ENCODE assay signal across 25 cellular contexts in the genomic region with DNA sequence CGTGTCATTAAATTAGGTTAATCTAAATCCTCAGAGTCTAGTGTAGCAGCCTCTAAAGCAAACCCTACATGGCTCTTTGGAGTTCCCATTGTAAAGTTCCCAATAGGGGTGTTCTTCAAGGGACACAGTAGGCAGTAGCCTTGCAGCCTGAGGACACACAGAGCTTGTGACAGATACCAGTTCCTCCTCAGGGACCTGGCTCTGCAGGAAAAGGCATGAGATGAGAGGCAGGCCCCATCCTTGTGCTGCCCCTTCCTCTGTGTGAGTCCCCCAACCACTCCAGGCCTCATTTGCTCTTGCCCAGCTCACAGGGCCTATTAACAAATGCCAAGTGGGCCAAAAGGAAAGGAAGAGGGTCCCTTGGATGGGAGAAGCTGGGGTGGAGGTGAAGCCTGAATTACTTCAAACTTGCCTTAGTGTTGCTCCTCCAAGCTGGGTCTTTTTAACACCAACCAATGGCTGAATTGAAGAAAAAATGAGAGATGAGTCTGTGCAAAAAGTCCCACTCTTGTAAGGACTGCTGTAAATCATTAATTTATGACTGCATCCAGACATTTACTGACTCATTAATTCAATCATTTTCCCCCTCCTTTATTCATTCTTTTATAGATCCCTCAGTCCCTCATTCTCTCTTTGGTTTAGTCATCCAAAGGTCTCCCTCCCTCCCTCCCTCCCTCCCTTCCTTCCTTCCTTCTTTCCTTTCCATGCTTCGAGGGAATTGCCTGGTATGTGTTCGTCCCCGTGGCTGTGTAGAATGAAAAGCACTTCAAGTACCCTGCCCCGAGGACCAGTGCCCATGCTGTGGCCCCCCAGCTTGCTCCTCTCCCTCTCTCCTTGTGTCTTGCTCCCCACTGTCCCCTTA. TPM values are rescaled to one million over a fixed set of nuclear protein-coding genes. Genes with fewer than 3 reads are reported as not detected.
A peak's percentile ranks its signal among the peaks of the same experiment; 100 is the strongest.
DNase-seq lines count a peak whose midpoint lies in the region; ATAC-seq, FAIRE-seq and TF ChIP-seq lines count a peak whose summit lies in the region.
"Had no signal": no experiment of that assay in that cellular context is flagged by ENCODE, and none has a peak within 500 bp of the region (broad histone marks: within the 10 kb centered on the region; RNA-seq: fewer than 3 reads in every experiment).

No MANE protein-coding gene starts in this region.

- H3K27me3 ChIP-seq in IMR-90 (ENCODE audit: control insufficient read depth, insufficient read depth, low read length) (no peaks in the 10 kb centered on the region), K562 (ENCODE audit: control insufficient read depth in 2 of 2, insufficient read depth in 2 of 2, low read length in 2 of 2) (no peaks in the 10 kb centered on the region), osteoblast (ENCODE audit: insufficient read depth, low read length) (no peaks in the 10 kb centered on the region)
- H3K27me3 ChIP-seq: uterus had no signal

- H3K36me3 ChIP-seq in IMR-90 (ENCODE audit: control insufficient read depth, insufficient read depth, low read length) (no peaks in the 10 kb centered on the region), K562 (ENCODE audit: control insufficient read depth, insufficient read depth, low read length) (no peaks in the 10 kb centered on the region), osteoblast (ENCODE audit: insufficient read depth, low read length) (no peaks in the 10 kb centered on the region)
- H3K36me3 ChIP-seq: uterus had no signal

- in situ Hi-C loops in Caki2 (cut with HindIII; ENCODE audit: low pct_unique_long_range_greater_than_20kb, low sequenced_read_pairs): loop anchor here (25.0 kb wide), 1 partner anchor 396 kb away; no protein-coding TSS in a partner anchor
- in situ Hi-C loops in IMR-90 (cut with MboI; ENCODE audit: low sequenced_read_pairs): no loop called here
- in situ Hi-C loops in K562 (cut with MboI): no loop called here

- H2BK120ac ChIP-seq in IMR-90 (ENCODE audit: low read depth, low read length): peak overlapping the region; percentile 92

- FAIRE-seq in K562 (lab: Jason Lieb, UNC): no peak
- FAIRE-seq: frontal cortex, G401.6, GM18507, TTC549 had no signal

- H2BK15ac ChIP-seq in IMR-90 (ENCODE audit: low read depth, low read length): peak overlapping the region; percentile 87; the same call in 2 of the 3 replicates

- H3K4me2 ChIP-seq in IMR-90 (ENCODE audit: low read depth, low read length) (no peak overlapping the region), K562 (ENCODE audit: insufficient read depth, low read length) (0 out of 2 replicates have a peak overlapping the region, but pooled peaks have one; percentile 10), osteoblast (ENCODE audit: insufficient read depth, low read length) (no peak overlapping the region)

- H3K9me3 ChIP-seq in IMR-90 (ENCODE audit: control insufficient read depth, insufficient read depth, low read length): no peaks in the 10 kb centered on the region
- H3K9me3 ChIP-seq in K562 (replicated peaks; ENCODE audit: control insufficient read depth, insufficient read depth, low read depth, low read length): peaks cover 3% of the 10 kb centered on the region; the same call in 1 of the 2 replicates
- no peaks in the 10 kb centered on the region for H3K9me3 ChIP-seq in osteoblast (ENCODE audit: low read depth, low read length)
- H3K9me3 ChIP-seq: uterus had no signal

- CTCF ChIA-PET in IMR-90 (lab: Yijun Ruan, JAX) (interaction anchor here (1.3 kb wide), 1 partner anchor 21 kb away, joined by 3 read pairs; no protein-coding TSS in a partner anchor), K562 (lab: Yijun Ruan, JAX; ENCODE audit: low intra/inter-chr PET ratio) (interaction anchor here (0.6 kb wide), 1 partner anchor 13 kb away, joined by 3 read pairs; no protein-coding TSS in a partner anchor)

- H3K79me1 ChIP-seq in IMR-90 (ENCODE audit: low read depth in 1 of 2, low read length in 2 of 2): no peaks in the 10 kb centered on the region; a peak in 1 of 4 replicates

- H3K4me3 ChIP-seq in IMR-90 (ENCODE audit: insufficient read depth, low read depth, low read length) (no peak overlapping the region), K562 (no peak overlapping the region), osteoblast (ENCODE audit: insufficient read depth, low read length) (no peak overlapping the region)
- H3K4me3 ChIP-seq: uterus had no signal

- H2AK9ac ChIP-seq in IMR-90 (replicated peaks; ENCODE audit: low read depth, low read length, poor library complexity): peak overlapping the region; percentile 76

- H3K9me1 ChIP-seq in IMR-90 (ENCODE audit: insufficient read depth, low read length) (peaks cover 44% of the 10 kb centered on the region), K562 (ENCODE audit: control insufficient read depth, insufficient read depth, low read length) (peaks cover 3% of the 10 kb centered on the region)

- WGBS in IMR-90 (ENCODE audit: extremely low coverage in 2 of 2, insufficient read length in 1 of 2), 2 experiments: no CpG with 5 or more reads among the region's 5 CpGs
- WGBS in K562 (ENCODE audit: insufficient coverage, low coverage, missing lambda C conversion rate): 45% methylated on average over 5 of the region's 5 CpGs

- H3K4me1 ChIP-seq in IMR-90 (ENCODE audit: control insufficient read depth, insufficient read depth, low read length) (peaks cover 31% of the 10 kb centered on the region), K562 (replicated peaks in 1 of 2; ENCODE audit: control insufficient read depth in 2 of 2, insufficient read depth in 2 of 2, low read length in 2 of 2) (peaks cover 38 to 68% of the 10 kb centered on the region in 2 experiments), osteoblast (ENCODE audit: insufficient read depth, low read length) (peaks cover 57% of the 10 kb centered on the region)

- H3K9ac ChIP-seq in IMR-90 (ENCODE audit: low read depth, low read length) (no peak overlapping the region), K562 (ENCODE audit: insufficient read depth in 1 of 2, low read depth in 2 of 2, low read length in 2 of 2) (peak overlapping the region in 1 of 2 experiments; percentile 18; a peak in 1 of 4 replicates)

- POLR2A ChIA-PET in IMR-90 (lab: Charles Lee; ENCODE audit: unreplicated experiment): no interaction called here
- POLR2A ChIA-PET in K562 (lab: Yijun Ruan, JAX): interaction anchor here (0.7 to 1.0 kb wide), 2 partner anchors 11 to 176 kb away, joined by 3 to 5 read pairs; no protein-coding TSS in a partner anchor

- H4K5ac ChIP-seq in IMR-90 (ENCODE audit: low read depth, low read length): peak overlapping the region; percentile 47

- H4K8ac ChIP-seq in IMR-90 (ENCODE audit: low read depth in 2 of 2, low read length in 2 of 2): peak overlapping the region; percentile 22 to 68; a peak in 3 of 4 replicates

- dilution Hi-C loops in IMR-90 (cut with HindIII; ENCODE audit: low sequenced_read_pairs, unreplicated experiment): no loop called here

- H2BK20ac ChIP-seq in IMR-90 (ENCODE audit: low read depth, low read length): peak overlapping the region; percentile 94

- H3K27ac ChIP-seq in IMR-90 (ENCODE audit: insufficient read depth, low read length) (peak overlapping the region; percentile 57), K562 (ENCODE audit: extremely low read depth, low read depth, low read length) (peak overlapping the region; percentile 11; the same call in 1 of the 3 replicates), osteoblast (ENCODE audit: low read depth, low read length) (peak overlapping the region; percentile 75)

- peak overlapping the region; percentile 90 for H3K4ac ChIP-seq in IMR-90 (ENCODE audit: low read depth, low read length)

- peak; percentile 77 for DNase-seq in Caki2 (ENCODE audit: low read depth)
- DNase-seq in IMR-90: no peak
- DNase-seq in K562 (ENCODE audit: extremely low read depth in 1 of 4, low spot score in 3 of 4): no peak
- no peak for DNase-seq in osteoblast (ENCODE audit: insufficient read length, low spot score, missing footprints)
- DNase-seq in activated CD4-positive, CD25-positive, alpha-beta regulatory T cell (lab: John Stamatoyannopoulos, UW): no peak
- DNase-seq in T-helper 2 cell: no peak
- DNase-seq: activated CD4-positive, alpha-beta T cell treated with anti-CD3 and anti-CD28 coated beads for 48 hours; activated naive CD4-positive, alpha-beta T cell treated with anti-CD3 and anti-CD28 coated beads, Interleukin-2, amount 50 U/mL, for 16 hours; activated T-cell treated with anti-CD3 and anti-CD28 coated beads, Interleukin-2, amount 50 U/mL, for 72 hours; aorta; hippocampal formation; NCI-H1436 treated with DMSO at 0.1 percent for 48 hours; NCI-H2171; NCI-H526; nephron progenitor cell; stimulated activated CD4-positive, alpha-beta T cell treated with anti-CD3 and anti-CD28 coated beads, Interleukin-2, amount 100 ng/mL, for 24 hours; uterus had no signal

- H2AK5ac ChIP-seq in IMR-90 (ENCODE audit: low read depth, low read length): peak overlapping the region; percentile 84; the same call in 1 of the 2 replicates

- TF ChIP-seq POLR2A in IMR-90 (IDR thresholded peaks at IDR 0.05; ENCODE audit: low read depth, low read length) (no peak), K562 (conservative IDR thresholded peaks at IDR 0.05) (no peak)

- peak overlapping the region; percentile 48 for H2BK5ac ChIP-seq in IMR-90 (ENCODE audit: low read depth, low read length, poor library complexity, severe bottlenecking)

- H3K14ac ChIP-seq in IMR-90 (replicated peaks; ENCODE audit: low read depth, low read length): peak overlapping the region; percentile 75

- H4K20me1 ChIP-seq in IMR-90 (ENCODE audit: insufficient read depth, low read length) (no peaks in the 10 kb centered on the region), K562 (replicated peaks; ENCODE audit: control insufficient read depth, insufficient read depth, low read length) (no peaks in the 10 kb centered on the region), osteoblast (ENCODE audit: insufficient read depth, low read length) (no peaks in the 10 kb centered on the region)

- peak overlapping the region; percentile 77 for H2AFZ ChIP-seq in IMR-90 (replicated peaks; ENCODE audit: low read length, poor library complexity)
- H2AFZ ChIP-seq in K562 (ENCODE audit: low read depth, low read length): peak overlapping the region; percentile 70
- no peak overlapping the region for H2AFZ ChIP-seq in osteoblast (ENCODE audit: low read length)

- no peak overlapping the region for H3K56ac ChIP-seq in IMR-90 (ENCODE audit: extremely low read depth, insufficient read depth, low read length)

- H3K79me2 ChIP-seq in K562 (ENCODE audit: control insufficient read depth, insufficient read depth, low read length) (no peaks in the 10 kb centered on the region), osteoblast (ENCODE audit: insufficient read depth, low read length) (no peaks in the 10 kb centered on the region)

- TF ChIP-seq EP300 in K562 (IDR thresholded peaks at IDR 0.05; ENCODE audit: low read length): no peak

- intact Hi-C loops in IMR-90 (cut with micrococcal nuclease) (no loop called here), K562 (cut with micrococcal nuclease) (no loop called here)

- no peak for TF ChIP-seq RAD21 in IMR-90 (IDR thresholded peaks at IDR 0.05; ENCODE audit: low read length)
- no peak for TF ChIP-seq RAD21 in K562 (CRISPR knock-in tag; conservative IDR thresholded peaks at IDR 0.05 in 1 of 2, IDR thresholded peaks at IDR 0.05 in 1 of 2)

- peak overlapping the region; percentile 47 for H3K18ac ChIP-seq in IMR-90 (ENCODE audit: low read depth, low read length)

- ATAC-seq in IMR-90 (ENCODE audit: low read depth): no peak
- no peak for ATAC-seq in K562
- ATAC-seq in HG03196 (IDR thresholded peaks at IDR 0.05; ENCODE audit: unreplicated experiment): no peak
- no peak for ATAC-seq in HG02852 (IDR thresholded peaks at IDR 0.05; ENCODE audit: unreplicated experiment)
- ATAC-seq: activated T-cell treated with anti-CD3 and anti-CD28 coated beads, Interleukin-2, amount 50 U/mL, for 72 hours; Right ventricle myocardium inferior; stimulated activated effector memory CD8-positive, alpha-beta T cell treated with anti-CD3 and anti-CD28 coated beads, Interleukin-12 subunit alpha, Interleukin-12 subunit beta, amount 100 ng/mL, for 72 hours had no signal

- TF ChIP-seq CTCF in IMR-90 (conservative IDR thresholded peaks at IDR 0.05; ENCODE audit: low read depth, low read length) (no peak), K562 (IDR thresholded peaks at IDR 0.05 in 2 of 3, conservative IDR thresholded peaks at IDR 0.05 in 1 of 3; ENCODE audit: insufficient read depth in 2 of 3, low read depth in 1 of 3, low read length in 3 of 3) (no peak), osteoblast (IDR thresholded peaks at IDR 0.05; ENCODE audit: extremely low read depth, low read depth, low read length) (no peak)

- H4K91ac ChIP-seq in IMR-90 (ENCODE audit: insufficient read depth, low read depth, low read length): peak overlapping the region; percentile 90

- BruUV-seq in IMR-90 (replicated peaks; lab: Mats Ljungman, UMichigan) (no TSS peak), K562 (replicated peaks; lab: Mats Ljungman, UMichigan) (no TSS peak)

- H3K23ac ChIP-seq in IMR-90 (ENCODE audit: low read depth, low read length): peak overlapping the region; percentile 42

RNA-seq across cellular contexts. Expression of gene MRPS22, which starts 35.4 kb away (rescaled TPM):
- 66.9 and 85.9 TPM in 2 replicates for total RNA-seq in Caki2 (2014; rRNA removed; shearing (Covaris generic); ENCODE audit: low replicate concordance)
- total RNA-seq in IMR-90 (2012; rRNA removed) (72.4 and 94.4 TPM in 2 replicates), K562 (2014; rRNA removed) (193 and 237 TPM in 2 replicates), K562 (2014; rRNA removed; fragmentation: Illumina TruSeq; extraction: Trizol) (202 and 232 TPM in 2 replicates), K562 (2015; rRNA removed; fragmentation: Illumina TruSeq; extraction: Trizol) (216 and 229 TPM in 2 replicates), K562 (2021) (148 and 159 TPM in 2 replicates), osteoblast (65.1 and 68.1 TPM in 2 replicates)
- polyA plus RNA-seq in IMR-90 (2012; rRNA removed) (51.3 and 54.5 TPM in 2 replicates), K562 (2011; rRNA removed) (131 and 189 TPM in 2 replicates), K562 (2014; fragmentation: Illumina TruSeq; extraction: Trizol) (197 and 219 TPM in 2 replicates), K562 (2014; fragmentation: Nextera tagmentation; extraction: Ambion mirVana) (100 to 1,000 TPM; 330 to 397 TPM), K562 (2014; rRNA removed) (233 and 261 TPM in 2 replicates)
- 30.7 and 37.9 TPM in 2 replicates for polyA plus RNA-seq in IMR-90 (2012; cell fraction: cytosol; rRNA removed)
- polyA plus RNA-seq in IMR-90 (2012; cell fraction: nucleus; rRNA removed; ENCODE audit: low replicate concordance): 22.1 and 37.3 TPM in 2 replicates
- total RNA-seq in K562 (2011; cell fraction: chromatin; rRNA removed; ENCODE audit: low replicate concordance): 38.6 and 79.2 TPM in 2 replicates
- 28.6 and 29.9 TPM in 2 replicates for total RNA-seq in K562 (2011; cell fraction: nucleolus; rRNA removed)
- total RNA-seq in K562 (2011; cell fraction: nucleoplasm; rRNA removed): 45.2 and 53.5 TPM in 2 replicates
- polyA plus RNA-seq in K562 (2011; cell fraction: cytosol; rRNA removed): 101 TPM in 2 replicates
- 42.1 and 51.3 TPM in 2 replicates for polyA plus RNA-seq in K562 (2011; cell fraction: nucleus; rRNA removed)
- 100 and 122 TPM in 2 replicates for polyA plus RNA-seq in K562 (2012)
- polyA minus RNA-seq in K562 (2011; rRNA and poly(A)+ RNA removed): 157 and 168 TPM in 2 replicates
- 36.2 and 63.4 TPM in 2 replicates for polyA minus RNA-seq in K562 (2011; cell fraction: cytosol; rRNA and poly(A)+ RNA removed)
- polyA minus RNA-seq in K562 (2011; cell fraction: nucleus; rRNA and poly(A)+ RNA removed): 37.8 and 82.5 TPM in 2 replicates

Comparison
In these comparisons a context has a peak if more than half of its experiments do, and no peak if none do; other contexts are left out.
1. H3K27ac ChIP-seq: peak in every context shown above with its lines; median percentile 75 in osteoblast; 57 in IMR-90; 11 in K562.